In genomic region chr7:44999245-45000095, GRCh38 we compare ENCODE assay signal across 8 cellular contexts. TPM values are rescaled to one million over a fixed set of nuclear protein-coding genes. Genes with fewer than 3 reads are reported as not detected.
DNase-seq lines count a peak whose midpoint lies in the region; ATAC-seq and TF ChIP-seq lines count a peak whose summit lies in the region.

No MANE protein-coding gene starts in this region.

- under 1% methylated on average over 66 of the region's 66 CpGs for WGBS in liver

- H3K4me3 ChIP-seq in liver (ENCODE audit: low read depth in 1 of 3, low read length in 3 of 3), result peak overlapping the region; percentile 47 to 88 (median 88)

- H3K27ac ChIP-seq in C4-2B, result peak overlapping the region; percentile 76
- H3K27ac ChIP-seq in liver (ENCODE audit: low read depth in 1 of 2, low read length in 2 of 2), result peak overlapping the region; percentile 81 to 92

- no peaks in the 10 kb centered on the region for H3K36me3 ChIP-seq in liver (ENCODE audit: control insufficient read depth in 4 of 4, insufficient read depth in 3 of 4, low read depth in 1 of 4, low read length in 3 of 4)

- no peaks in the 10 kb centered on the region for H3K27me3 ChIP-seq in liver (ENCODE audit: control insufficient read depth in 4 of 4, insufficient read depth in 4 of 4, low read length in 3 of 4)

- peak overlapping the region; percentile 60 to 75 for H3K9ac ChIP-seq in liver (ENCODE audit: low read depth in 1 of 2, low read length in 2 of 2)

- peaks cover 0 to 16% (median 11%) of the 10 kb centered on the region in 4 donors for H3K4me1 ChIP-seq in liver (ENCODE audit: control insufficient read depth in 4 of 4, insufficient read depth in 4 of 4, low read length in 3 of 4)

- peak; percentile 66 for ATAC-seq in GM19395 (IDR thresholded peaks at IDR 0.05; ENCODE audit: unreplicated experiment)
- ATAC-seq in HG03558 (IDR thresholded peaks at IDR 0.05; ENCODE audit: extremely low read depth, unreplicated experiment), result peak; percentile 38

- H3K9me3 ChIP-seq in liver (ENCODE audit: control insufficient read depth in 4 of 4, low read length in 3 of 4), result no peaks in the 10 kb centered on the region

- DNase-seq in NCI-H748 treated with DMSO at 0.1 percent for 48 hours (lab: John Stamatoyannopoulos, UW), result peak; percentile 94
- peak; percentile 98 to 99 for DNase-seq in activated CD4-positive, alpha-beta T cell treated with anti-CD3 and anti-CD28 coated beads, Interleukin-2, amount 50 U/mL, for 4 hours
- DNase-seq in dermis microvascular lymphatic vessel endothelial cell (ENCODE audit: low read depth in 2 of 2), result peak; percentile 96 to 99
- DNase-seq in stimulated activated CD4-positive, alpha-beta T cell treated with anti-CD3 and anti-CD28 coated beads, Interleukin-4, amount 100 ng/mL, for 1 hour, result peak; percentile 98

- TF ChIP-seq RAD21 in liver (IDR thresholded peaks at IDR 0.05), result peak in 1 of 2 donors; percentile 3

- TF ChIP-seq CTCF in C4-2B (conservative IDR thresholded peaks at IDR 0.05) (no peak), liver (IDR thresholded peaks at IDR 0.05; ENCODE audit: low read depth, low read length, missing input control) (no peak)

TF ChIP-seq in liver, 16 proteins besides CTCF, POLR2A, EP300 and RAD21:
- TF ChIP-seq JUND (IDR thresholded peaks at IDR 0.05), result no peak
- peak; percentile 18 for TF ChIP-seq FOXA1 (IDR thresholded peaks at IDR 0.05)
- no peak for TF ChIP-seq ATF3 (IDR thresholded peaks at IDR 0.05)
- peak; percentile 95 for TF ChIP-seq ZBTB33 (IDR thresholded peaks at IDR 0.05)
- peak; percentile 2 to 81 for TF ChIP-seq GABPA (IDR thresholded peaks at IDR 0.05 in 1 of 2, conservative IDR thresholded peaks at IDR 0.05 in 1 of 2)
- peak in 1 of 2 donors; percentile 29 for TF ChIP-seq HNF4A (conservative IDR thresholded peaks at IDR 0.05)
- TF ChIP-seq YY1 (IDR thresholded peaks at IDR 0.05), result peak; percentile 93
- TF ChIP-seq REST (IDR thresholded peaks at IDR 0.05), result peak; percentile 68
- TF ChIP-seq MAX (IDR thresholded peaks at IDR 0.05), result peak; percentile 82
- peak; percentile 24 for TF ChIP-seq TAF1 (conservative IDR thresholded peaks at IDR 0.05)
- no peak for TF ChIP-seq NR2F2 (IDR thresholded peaks at IDR 0.05)
- peak; percentile 30 to 33 for TF ChIP-seq RXRA (IDR thresholded peaks at IDR 0.05)
- TF ChIP-seq FOXA2 (IDR thresholded peaks at IDR 0.05), result no peak
- TF ChIP-seq EGR1 (IDR thresholded peaks at IDR 0.05; ENCODE audit: low read depth in 2 of 2), result peak; percentile 38 to 53
- TF ChIP-seq SP1 (IDR thresholded peaks at IDR 0.05), result peak; percentile 89
- no peak for TF ChIP-seq HNF4G (IDR thresholded peaks at IDR 0.05)

RNA-seq across cellular contexts. Expression of gene CCM2, which starts 0.5 kb away (rescaled TPM):
- total RNA-seq in dermis microvascular lymphatic vessel endothelial cell (44.4 and 63.2 TPM in 2 replicates), liver (10 to 100 TPM; 26.3 to 48.4 TPM)
- polyA plus RNA-seq in liver, result 10 to 100 TPM; 46.6 to 65.0 TPM

RNA-seq across cellular contexts. Expression of gene MYO1G, which starts 20.7 kb away (rescaled TPM):
- total RNA-seq in dermis microvascular lymphatic vessel endothelial cell (under 0.01 and 0.13 TPM in 2 replicates), liver (1 to 10 TPM; 3.1 to 3.9 TPM)
- polyA plus RNA-seq in liver, result 1 to 10 TPM in 1 of 2 donors, under 1 TPM in 1; 0.56 to 1.1 TPM

Comparison
In these comparisons a context has a peak if more than half of its experiments do, and no peak if none do; other contexts are left out.
1. Peak in every context shown above with its lines: DNase-seq, ATAC-seq, H3K4me3 ChIP-seq and H3K27ac ChIP-seq.